ENCODE assay signal across 9 cellular contexts in genomic region chr9:122016789-122017188, GRCh38.
A peak's percentile ranks its signal among the peaks of the same experiment; 100 is the strongest.
DNase-seq lines count a peak whose midpoint lies in the region; ATAC-seq and TF ChIP-seq lines count a peak whose summit lies in the region.
"Had no signal": no experiment of that assay in that cellular context is flagged by ENCODE, and none has a peak within 500 bp of the region (broad histone marks: within the 10 kb centered on the region; RNA-seq: fewer than 3 reads in every experiment).

No MANE protein-coding gene starts in this region.

- no peak overlapping the region for H3K4me3 Mint-ChIP-seq in Caco-2 (ENCODE audit: unreplicated experiment)

- CTCF ChIA-PET in Caco-2 (lab: Charles Lee), result no interaction called here

- 44 to 45% methylated on average over 6 of the region's 6 CpGs for WGBS in GM23248 (ENCODE audit: low coverage in 1 of 2, low lambda C conversion rate in 2 of 2, missing lambda C conversion rate in 2 of 2), 2 experiments

- H3K9ac ChIP-seq in neural cell (ENCODE audit: low read length) (no peak overlapping the region), GM23248 (no peak overlapping the region)

- H3K4me2 ChIP-seq in neural cell (ENCODE audit: low read length) (no peak overlapping the region), GM23248 (ENCODE audit: unreplicated experiment) (no peak overlapping the region)

- no peaks in the 10 kb centered on the region for H3K27me3 Mint-ChIP-seq in Caco-2 (ENCODE audit: insufficient read depth, unreplicated experiment)

- no TSS peak for BruUV-seq in Caco-2 (replicated peaks; lab: Mats Ljungman, UMichigan)

- H3K9me2 ChIP-seq in neural cell (ENCODE audit: insufficient read depth, low read length), result no peaks in the 10 kb centered on the region
- H3K9me2 ChIP-seq in GM23248 (ENCODE audit: insufficient read depth), result no peaks in the 10 kb centered on the region

- no peak for ATAC-seq in HG02678 (IDR thresholded peaks at IDR 0.05; ENCODE audit: unreplicated experiment)

- no peaks in the 10 kb centered on the region for H3K4me1 Mint-ChIP-seq in Caco-2 (ENCODE audit: low read depth, unreplicated experiment)

- H3K36me3 ChIP-seq in Caco-2 (ENCODE audit: control insufficient read depth, insufficient read depth, low read length), result no peaks in the 10 kb centered on the region
- no peaks in the 10 kb centered on the region for H3K36me3 ChIP-seq in neural cell (ENCODE audit: insufficient read depth, low read length)
- no peaks in the 10 kb centered on the region for H3K36me3 ChIP-seq in GM23248 (ENCODE audit: low read depth)
- H3K36me3 ChIP-seq: ascending aorta had no signal

- TF ChIP-seq CTCF in Caco-2 (IDR thresholded peaks at IDR 0.05; ENCODE audit: insufficient read depth in 1 of 2, low read depth in 1 of 2, low read length in 1 of 2, severe bottlenecking in 1 of 2, unreplicated experiment in 1 of 2) (peak; percentile 26 to 37), dorsolateral prefrontal cortex (IDR thresholded peaks at IDR 0.05 in 54 of 56, conservative IDR thresholded peaks at IDR 0.05 in 2 of 56; ENCODE audit: low read depth in 1 of 56, partially characterized antibody in 56 of 56) (peak in 54 of 56 donors; percentile 34 to 75 (median 56)), neural cell (IDR thresholded peaks at IDR 0.05; ENCODE audit: poor library complexity, severe bottlenecking) (peak; percentile 39)

- DNase-seq in Caco-2 (no peak), NAMALWA (ENCODE audit: low spot score) (peak; percentile 51), dorsolateral prefrontal cortex (peak in 6 of 10 donors; percentile 47 to 67 (median 56)), hepatic stellate cell (ENCODE audit: low spot score) (no peak), GM23248 (no peak)
- DNase-seq in effector CD8-positive, alpha-beta T cell (lab: John Stamatoyannopoulos, UW), result no peak

- H3K79me2 ChIP-seq in neural cell (replicated peaks; ENCODE audit: insufficient read depth, low read length) (no peaks in the 10 kb centered on the region), GM23248 (ENCODE audit: insufficient read depth) (no peaks in the 10 kb centered on the region)

- H3K27ac Mint-ChIP-seq in Caco-2 (ENCODE audit: unreplicated experiment), result no peak overlapping the region

- no peak overlapping the region for H3K4me3 ChIP-seq in Caco-2 (ENCODE audit: low read depth, low read length)
- peak overlapping the region in 3 of 59 donors; percentile 4 to 7 (median 4) for H3K4me3 ChIP-seq in dorsolateral prefrontal cortex
- no peak overlapping the region for H3K4me3 ChIP-seq in neural cell (ENCODE audit: low read length)
- no peak overlapping the region for H3K4me3 ChIP-seq in GM23248
- H3K4me3 ChIP-seq: ascending aorta had no signal

- in situ Hi-C loops in GM23248 (cut with MboI), result no loop called here

- peak; percentile 37 for TF ChIP-seq RAD21 in neural cell (conservative IDR thresholded peaks at IDR 0.05)

- H3F3A ChIP-seq in neural cell (ENCODE audit: insufficient read depth, low read length, poor library complexity, severe bottlenecking) (no peaks in the 10 kb centered on the region), GM23248 (ENCODE audit: insufficient read depth) (0 out of 2 replicates have a peak, but pooled peaks cover 9% of the 10 kb centered on the region)

- H2AFZ ChIP-seq in neural cell (ENCODE audit: low read depth, low read length), result no peak overlapping the region
- H2AFZ ChIP-seq in GM23248, result no peak overlapping the region

- POLR2A ChIA-PET in Caco-2 (lab: Charles Lee), result no interaction called here

- H4K20me1 ChIP-seq in neural cell (ENCODE audit: insufficient read depth) (no peaks in the 10 kb centered on the region), GM23248 (ENCODE audit: insufficient read depth) (no peaks in the 10 kb centered on the region)

- H3K36me3 Mint-ChIP-seq in Caco-2 (ENCODE audit: insufficient read depth, unreplicated experiment), result no peaks in the 10 kb centered on the region

- H3K4me1 ChIP-seq in Caco-2 (no peaks in the 10 kb centered on the region), GM23248 (ENCODE audit: insufficient read depth) (peaks cover 12% of the 10 kb centered on the region)

- H3K9me3 Mint-ChIP-seq in Caco-2 (ENCODE audit: unreplicated experiment), result no peaks in the 10 kb centered on the region

- intact Hi-C loops in Caco-2 (cut with micrococcal nuclease; ENCODE audit: unreplicated experiment) (no loop called here), dorsolateral prefrontal cortex (cut with DNase I) (loop anchor here in 1 of 2 donors (5.0 kb wide), 1 partner anchor 66 kb away; no protein-coding TSS in a partner anchor)

- H3K27ac ChIP-seq in dorsolateral prefrontal cortex (peak overlapping the region in 38 of 59 donors; percentile 6 to 73 (median 44)), neural cell (ENCODE audit: low read length) (no peak overlapping the region), GM23248 (no peak overlapping the region)
- H3K27ac ChIP-seq: ascending aorta had no signal

- no peak for TF ChIP-seq EP300 in neural cell (conservative IDR thresholded peaks at IDR 0.05; ENCODE audit: poor library complexity, severe bottlenecking)

- no peaks in the 10 kb centered on the region for H3K27me3 ChIP-seq in Caco-2 (replicated peaks; ENCODE audit: control insufficient read depth, insufficient read depth, low read length)
- no peaks in the 10 kb centered on the region for H3K27me3 ChIP-seq in dorsolateral prefrontal cortex
- no peaks in the 10 kb centered on the region for H3K27me3 ChIP-seq in neural cell (ENCODE audit: insufficient read depth, low read depth, low read length)
- H3K27me3 ChIP-seq in GM23248 (replicated peaks; ENCODE audit: insufficient read depth), result no peaks in the 10 kb centered on the region
- H3K27me3 ChIP-seq: ascending aorta had no signal

- H3K9me3 ChIP-seq in Caco-2, result no peaks in the 10 kb centered on the region
- no peaks in the 10 kb centered on the region for H3K9me3 ChIP-seq in neural cell (ENCODE audit: low read length)
- H3K9me3 ChIP-seq in GM23248 (ENCODE audit: low read depth), result no peaks in the 10 kb centered on the region
- H3K9me3 ChIP-seq: ascending aorta had no signal

TF ChIP-seq in neural cell, 6 proteins besides CTCF, POLR2A, EP300 and RAD21:
- TF ChIP-seq EZH2 (IDR thresholded peaks at IDR 0.05; ENCODE audit: borderline replicate concordance, insufficient read depth, low read length, poor library complexity, severe bottlenecking), result no peak
- TF ChIP-seq SMC3 (conservative IDR thresholded peaks at IDR 0.05; ENCODE audit: poor library complexity), result peak; percentile 46

Comparison
In these comparisons a context has a peak if more than half of its experiments do, and no peak if none do; other contexts are left out.
1. DNase-seq: peak in NAMALWA (single experiment) and dorsolateral prefrontal cortex (6 of 10); none in Caco-2 (0 of 2), hepatic stellate cell (single experiment), effector CD8-positive, alpha-beta T cell (single experiment) and GM23248 (single experiment).
2. H3K27ac ChIP-seq: peak in dorsolateral prefrontal cortex (38 of 59); none in neural cell (single experiment) and GM23248 (single experiment).
3. Peak in every context shown above with its lines, with median percentiles within 50 percentile points of each other: CTCF ChIP-seq.